ENCODE assay signal across 33 cellular contexts in genomic region chr3:89289791-89290190, GRCh38.
DNase-seq lines count a peak whose midpoint lies in the region; TF ChIP-seq lines count a peak whose summit lies in the region.
"Had no signal": no experiment of that assay in that cellular context is flagged by ENCODE, and none has a peak within 500 bp of the region (broad histone marks: within the 10 kb centered on the region; RNA-seq: fewer than 3 reads in every experiment).

No MANE protein-coding gene starts in this region.

- TF ChIP-seq EP300 in stomach (IDR thresholded peaks at IDR 0.05), result no peak

- no peaks in the 10 kb centered on the region for H3K27me3 ChIP-seq in Loucy (ENCODE audit: insufficient read depth, low read length, poor library complexity, severe bottlenecking)
- no peaks in the 10 kb centered on the region for H3K27me3 ChIP-seq in OCI-LY1 (ENCODE audit: insufficient read depth, low read length)
- no peaks in the 10 kb centered on the region for H3K27me3 ChIP-seq in OCI-LY3 (ENCODE audit: low read depth, low read length)
- H3K27me3 ChIP-seq in stomach, result no peaks in the 10 kb centered on the region
- H3K27me3 ChIP-seq: BE2C; BLaER1; BLaER1 treated with 17β-estradiol and CSF1 and Interleukin-3, amounts not matched to agents 10 nM and 100 nM had no signal

- H3K36me3 ChIP-seq in Loucy (ENCODE audit: insufficient read depth, low read length) (no peaks in the 10 kb centered on the region), OCI-LY1 (ENCODE audit: insufficient read depth, low read length) (no peaks in the 10 kb centered on the region), OCI-LY3 (replicated peaks; ENCODE audit: low read depth, low read length) (no peaks in the 10 kb centered on the region), stomach (no peaks in the 10 kb centered on the region)
- H3K36me3 ChIP-seq: BE2C had no signal

- CTCF ChIA-PET in RWPE1 (lab: Yijun Ruan, JAX), result no interaction called here

- no peak for TF ChIP-seq CTCF in Loucy (conservative IDR thresholded peaks at IDR 0.05; ENCODE audit: low read length)
- TF ChIP-seq CTCF in OCI-LY1 (IDR thresholded peaks at IDR 0.05; ENCODE audit: low read length), result no peak
- no peak for TF ChIP-seq CTCF in OCI-LY3 (IDR thresholded peaks at IDR 0.05; ENCODE audit: low read depth, low read length)
- TF ChIP-seq CTCF in RWPE1 (conservative IDR thresholded peaks at IDR 0.05; ENCODE audit: low read depth), result no peak
- no peak for TF ChIP-seq CTCF in stomach (IDR thresholded peaks at IDR 0.05)

- no peak overlapping the region for H2AFZ ChIP-seq in Loucy (ENCODE audit: low read length)
- 0 out of 2 replicates have a peak overlapping the region, but pooled peaks have one; percentile 1 for H2AFZ ChIP-seq in OCI-LY1 (ENCODE audit: low read length)
- H2AFZ ChIP-seq in OCI-LY3 (ENCODE audit: low read depth, low read length), result 0 out of 2 replicates have a peak overlapping the region, but pooled peaks have one; percentile 61

- peak; percentile 97 for DNase-seq in Jurkat, Clone E6-1 (ENCODE audit: low read depth, low spot score)
- DNase-seq in NCI-H146 treated with DMSO at 0.1 percent for 48 hours (lab: John Stamatoyannopoulos, UW; ENCODE audit: unreplicated experiment) (no peak), RWPE1 (ENCODE audit: low spot score) (no peak), RKO (ENCODE audit: low spot score) (no peak), stomach (no peak)
- DNase-seq: 8988T; ACHN; AML-193; BE2C; C1 segment of cervical spinal cord; Caco-2; Calu3; CD4-positive, alpha-beta memory T cell; CD4-positive, alpha-beta T cell; CD4-positive, CD25-positive, alpha-beta regulatory T cell; CD8-positive, alpha-beta memory T cell; CD8-positive, alpha-beta T cell; COR-L47; DMS 273 treated with DMSO at 0.1 percent for 48 hours; DMS153; DMS53; DMS79; DMS79 treated with DMSO at 0.1 percent for 48 hours; DND-41; EL had no signal

- WGBS in stomach, 5 donors, result 34 to 54% (median 39%) methylated on average over 2 of the region's 2 CpGs

- H4K20me1 ChIP-seq in Loucy (ENCODE audit: insufficient read depth, low read length, poor library complexity, severe bottlenecking) (no peaks in the 10 kb centered on the region), OCI-LY1 (ENCODE audit: insufficient read depth, low read length) (no peaks in the 10 kb centered on the region), OCI-LY3 (ENCODE audit: insufficient read depth, low read length) (no peaks in the 10 kb centered on the region)

- H3K9ac ChIP-seq in Loucy (ENCODE audit: low read depth, low read length, poor library complexity, severe bottlenecking) (peak overlapping the region; percentile 13), OCI-LY1 (ENCODE audit: low read length) (no peak overlapping the region), OCI-LY3 (ENCODE audit: low read length) (no peak overlapping the region)
- H3K9ac ChIP-seq: BLaER1; BLaER1 treated with 17β-estradiol and CSF1 and Interleukin-3, amounts not matched to agents 10 nM and 100 nM had no signal

- intact Hi-C loops in stomach (cut with DNase I; ENCODE audit: low total_unique reads), result no loop called here

- no peak for TF ChIP-seq POLR2A in stomach (IDR thresholded peaks at IDR 0.05)

- H3K79me2 ChIP-seq in Loucy (ENCODE audit: insufficient read depth, low read length), result no peaks in the 10 kb centered on the region
- H3K79me2 ChIP-seq in OCI-LY1 (ENCODE audit: insufficient read depth, low read length), result no peaks in the 10 kb centered on the region
- H3K79me2 ChIP-seq in OCI-LY3 (ENCODE audit: low read length), result no peaks in the 10 kb centered on the region

- H3K9me2 ChIP-seq in Loucy (replicated peaks; ENCODE audit: low read depth, low read length) (no peaks in the 10 kb centered on the region), OCI-LY1 (ENCODE audit: low read depth, low read length) (no peaks in the 10 kb centered on the region)

- POLR2A ChIA-PET in RWPE1 (lab: Yijun Ruan, JAX; ENCODE audit: low non-redundant PET), result no interaction called here

- 0 out of 2 replicates have a peak overlapping the region, but pooled peaks have one; percentile 5 for H3K4me3 ChIP-seq in Jurkat, Clone E6-1 (ENCODE audit: low read length)
- H3K4me3 ChIP-seq in Loucy (ENCODE audit: low read length, poor library complexity, severe bottlenecking), result peak overlapping the region; percentile 47
- H3K4me3 ChIP-seq in OCI-LY1 (ENCODE audit: low read depth, low read length, poor library complexity, severe bottlenecking), result no peak overlapping the region
- H3K4me3 ChIP-seq in OCI-LY3 (ENCODE audit: low read length), result no peak overlapping the region
- no peak overlapping the region for H3K4me3 ChIP-seq in stomach
- H3K4me3 ChIP-seq: A549; BLaER1; BLaER1 treated with 17β-estradiol and CSF1 and Interleukin-3, amounts not matched to agents 10 nM and 100 nM had no signal

- H3K27ac ChIP-seq in OCI-LY1 (ENCODE audit: low read depth, low read length, poor library complexity, severe bottlenecking) (no peak overlapping the region), OCI-LY3 (ENCODE audit: low read length) (no peak overlapping the region), RWPE1 (no peak overlapping the region), stomach (no peak overlapping the region)
- H3K27ac ChIP-seq: 22Rv1; A549; BLaER1; BLaER1 treated with 17β-estradiol and CSF1 and Interleukin-3, amounts not matched to agents 10 nM and 100 nM; C4-2B had no signal

- H3K4me1 ChIP-seq in Loucy (ENCODE audit: insufficient read depth, low read length, poor library complexity, severe bottlenecking) (peaks cover 33% of the 10 kb centered on the region), OCI-LY1 (ENCODE audit: insufficient read depth, low read length, severe bottlenecking) (no peaks in the 10 kb centered on the region), OCI-LY3 (ENCODE audit: low read length) (no peaks in the 10 kb centered on the region), stomach (no peaks in the 10 kb centered on the region)
- H3K4me1 ChIP-seq: A549; BE2C; BLaER1; BLaER1 treated with 17β-estradiol and CSF1 and Interleukin-3, amounts not matched to agents 10 nM and 100 nM; Caco-2 had no signal

- H3K9me3 ChIP-seq in Loucy (ENCODE audit: insufficient read depth, low read depth, low read length), result peaks cover 13% of the 10 kb centered on the region; the same call in 1 of the 2 replicates
- no peaks in the 10 kb centered on the region for H3K9me3 ChIP-seq in OCI-LY1 (ENCODE audit: low read length)
- no peaks in the 10 kb centered on the region; the same call in 1 of the 2 replicates for H3K9me3 ChIP-seq in OCI-LY3 (ENCODE audit: insufficient read depth, low read length)
- no peaks in the 10 kb centered on the region for H3K9me3 ChIP-seq in stomach
- H3K9me3 ChIP-seq: A549, BE2C, Caco-2 had no signal

- H3K4me2 ChIP-seq in Loucy (ENCODE audit: low read depth, low read length, poor library complexity, severe bottlenecking) (peak overlapping the region; percentile 57), OCI-LY1 (ENCODE audit: low read length) (no peak overlapping the region), OCI-LY3 (ENCODE audit: low read length) (no peak overlapping the region)
- H3K4me2 ChIP-seq: A549; BLaER1; BLaER1 treated with 17β-estradiol and CSF1 and Interleukin-3, amounts not matched to agents 10 nM and 100 nM had no signal

- H3F3A ChIP-seq in Loucy (ENCODE audit: low read depth) (peaks cover 12% of the 10 kb centered on the region; the same call in 1 of the 2 replicates), OCI-LY1 (ENCODE audit: insufficient read depth, low read length) (no peaks in the 10 kb centered on the region)

Comparison
In these comparisons a context has a peak if more than half of its experiments do, and no peak if none do; other contexts are left out.
1. H3K4me3 ChIP-seq: peak in Jurkat, Clone E6-1 (single experiment) and Loucy (single experiment); none in OCI-LY1 (single experiment), OCI-LY3 (single experiment) and stomach (0 of 4).